13 cellular contexts compared by ENCODE assay signal in genomic region chr2:126399001-126399400, GRCh38.
DNase-seq lines count a peak whose midpoint lies in the region; ATAC-seq and TF ChIP-seq lines count a peak whose summit lies in the region.
"Had no signal": no experiment of that assay in that cellular context is flagged by ENCODE, and none has a peak within 500 bp of the region (broad histone marks: within the 10 kb centered on the region; RNA-seq: fewer than 3 reads in every experiment).

No MANE protein-coding gene starts in this region.

- H3K4me3 Mint-ChIP-seq in activated T-cell treated with anti-CD3 and anti-CD28 coated beads, Interleukin-2, amount 50 U/mL, for 4 hours, result no peak overlapping the region
- H3K4me3 Mint-ChIP-seq in stimulated activated naive B cell treated with anti-CD40 and anti-IgM and Interleukin-4, amounts not matched to agents 10 μg/mL and 1 μg/mL and 100 μg/mL, for 72 hours, result no peak overlapping the region
- H3K4me3 Mint-ChIP-seq in glutamatergic neuron (ENCODE audit: unreplicated experiment), result no peak overlapping the region
- H3K4me3 Mint-ChIP-seq: activated T-helper 17 cell treated with anti-CD3 and anti-CD28 coated beads, Interleukin-2, amount 50 U/mL, for 72 hours had no signal

- no peak overlapping the region for H3K27ac ChIP-seq in hepatocyte
- H3K27ac ChIP-seq: foreskin keratinocyte, stomach had no signal

- no peaks in the 10 kb centered on the region for H3K36me3 Mint-ChIP-seq in activated T-cell treated with anti-CD3 and anti-CD28 coated beads, Interleukin-2, amount 50 U/mL, for 4 hours (ENCODE audit: insufficient read depth)
- H3K36me3 Mint-ChIP-seq in stimulated activated naive B cell treated with anti-CD40 and anti-IgM and Interleukin-4, amounts not matched to agents 10 μg/mL and 1 μg/mL and 100 μg/mL, for 72 hours, result no peaks in the 10 kb centered on the region
- no peaks in the 10 kb centered on the region for H3K36me3 Mint-ChIP-seq in glutamatergic neuron (ENCODE audit: unreplicated experiment)

- H3K79me2 ChIP-seq in hepatocyte, result no peaks in the 10 kb centered on the region

- H3K9me2 ChIP-seq in hepatocyte (replicated peaks; ENCODE audit: insufficient read depth), result no peaks in the 10 kb centered on the region

- in situ Hi-C loops in KBM-7 (cut with MboI; ENCODE audit: low pct_unique_long_range_greater_than_20kb, low sequenced_read_pairs), result no loop called here

- H3K4me1 ChIP-seq in hepatocyte (ENCODE audit: insufficient read depth), result no peaks in the 10 kb centered on the region
- H3K4me1 ChIP-seq: foreskin keratinocyte, stomach had no signal

- no peaks in the 10 kb centered on the region for H3K9me3 ChIP-seq in hepatocyte (ENCODE audit: low read depth)
- H3K9me3 ChIP-seq: stomach had no signal

- no peak for ATAC-seq in activated T-cell treated with anti-CD3 and anti-CD28 coated beads, Interleukin-2, amount 50 U/mL, for 4 hours
- ATAC-seq in stimulated activated naive B cell treated with anti-CD40 and anti-IgM and Interleukin-4, amounts not matched to agents 10 μg/mL and 1 μg/mL and 100 μg/mL, for 72 hours (replicated peaks), result peak; percentile 33 to 52
- ATAC-seq in HG03457 (IDR thresholded peaks at IDR 0.05; ENCODE audit: unreplicated experiment), result no peak
- ATAC-seq: activated T-helper 17 cell treated with anti-CD3 and anti-CD28 coated beads, Interleukin-2, amount 50 U/mL, for 72 hours; foreskin keratinocyte; left lobe of liver had no signal

- no peaks in the 10 kb centered on the region for H3K36me3 ChIP-seq in hepatocyte (replicated peaks; ENCODE audit: insufficient read depth, low read depth)
- H3K36me3 ChIP-seq: stomach had no signal

- no peaks in the 10 kb centered on the region for H4K20me1 ChIP-seq in hepatocyte (ENCODE audit: insufficient read depth, poor library complexity, severe bottlenecking)

- H2AFZ ChIP-seq in hepatocyte, result no peak overlapping the region

- H3K27me3 ChIP-seq in hepatocyte, result no peaks in the 10 kb centered on the region
- H3K27me3 ChIP-seq: foreskin keratinocyte, stomach had no signal

- DNase-seq in activated T-cell treated with anti-CD3 and anti-CD28 coated beads for 48 hours (ENCODE audit: low read depth) (peak; percentile 4), KBM-7 (peak; percentile 8), glutamatergic neuron (no peak), hepatocyte (ENCODE audit: low spot score) (no peak)
- no peak for DNase-seq in activated T-cell treated with anti-CD3 and anti-CD28 coated beads, Interleukin-2, amount 50 U/mL, for 4 hours
- DNase-seq in activated naive CD4-positive, alpha-beta T cell treated with anti-CD3 and anti-CD28 coated beads, Interleukin-2, amount 50 U/mL, for 16 hours, result peak; percentile 26
- no peak for DNase-seq in stimulated activated naive B cell treated with anti-CD40 and anti-IgM and Interleukin-4, amounts not matched to agents 10 μg/mL and 1 μg/mL and 100 μg/mL, for 72 hours
- DNase-seq: foreskin keratinocyte, NCI-H1092 treated with DMSO at 0.1 percent for 48 hours, stomach had no signal

- H3K4me3 ChIP-seq in hepatocyte, result no peak overlapping the region
- H3K4me3 ChIP-seq: stomach had no signal

- no peak overlapping the region for H3K4me2 ChIP-seq in hepatocyte

- TF ChIP-seq CTCF in glutamatergic neuron (IDR thresholded peaks at IDR 0.05; ENCODE audit: partially characterized antibody, unreplicated experiment) (no peak), hepatocyte (IDR thresholded peaks at IDR 0.05; ENCODE audit: poor library complexity) (no peak)

- 100% methylated on average over 2 of the region's 2 CpGs for WGBS in hepatocyte (ENCODE audit: low lambda C conversion rate, missing lambda C conversion rate)

- no peaks in the 10 kb centered on the region for H3K4me1 Mint-ChIP-seq in activated T-cell treated with anti-CD3 and anti-CD28 coated beads, Interleukin-2, amount 50 U/mL, for 4 hours (ENCODE audit: low read depth)
- peaks cover 0 to 2% of the 10 kb centered on the region in 2 donors for H3K4me1 Mint-ChIP-seq in stimulated activated naive B cell treated with anti-CD40 and anti-IgM and Interleukin-4, amounts not matched to agents 10 μg/mL and 1 μg/mL and 100 μg/mL, for 72 hours
- H3K4me1 Mint-ChIP-seq in glutamatergic neuron (ENCODE audit: low read depth, unreplicated experiment), result no peaks in the 10 kb centered on the region
- H3K4me1 Mint-ChIP-seq: activated T-helper 17 cell treated with anti-CD3 and anti-CD28 coated beads, Interleukin-2, amount 50 U/mL, for 72 hours had no signal

- no peak overlapping the region for H3K27ac Mint-ChIP-seq in stimulated activated naive B cell treated with anti-CD40 and anti-IgM and Interleukin-4, amounts not matched to agents 10 μg/mL and 1 μg/mL and 100 μg/mL, for 72 hours
- no peak overlapping the region for H3K27ac Mint-ChIP-seq in glutamatergic neuron (ENCODE audit: unreplicated experiment)
- H3K27ac Mint-ChIP-seq: activated T-helper 17 cell treated with anti-CD3 and anti-CD28 coated beads, Interleukin-2, amount 50 U/mL, for 72 hours had no signal

- H3K27me3 Mint-ChIP-seq in activated T-cell treated with anti-CD3 and anti-CD28 coated beads, Interleukin-2, amount 50 U/mL, for 4 hours (ENCODE audit: low read depth), result peaks cover 12% of the 10 kb centered on the region
- H3K27me3 Mint-ChIP-seq in stimulated activated naive B cell treated with anti-CD40 and anti-IgM and Interleukin-4, amounts not matched to agents 10 μg/mL and 1 μg/mL and 100 μg/mL, for 72 hours, result peaks cover 17 to 32% of the 10 kb centered on the region in 2 donors
- no peaks in the 10 kb centered on the region for H3K27me3 Mint-ChIP-seq in glutamatergic neuron (ENCODE audit: unreplicated experiment)

- H3K9me3 Mint-ChIP-seq in activated T-cell treated with anti-CD3 and anti-CD28 coated beads, Interleukin-2, amount 50 U/mL, for 4 hours, result no peaks in the 10 kb centered on the region
- peaks cover 0 to 1% of the 10 kb centered on the region in 2 donors for H3K9me3 Mint-ChIP-seq in stimulated activated naive B cell treated with anti-CD40 and anti-IgM and Interleukin-4, amounts not matched to agents 10 μg/mL and 1 μg/mL and 100 μg/mL, for 72 hours
- H3K9me3 Mint-ChIP-seq in glutamatergic neuron (ENCODE audit: unreplicated experiment), result no peaks in the 10 kb centered on the region
- H3K9me3 Mint-ChIP-seq: activated T-helper 17 cell treated with anti-CD3 and anti-CD28 coated beads, Interleukin-2, amount 50 U/mL, for 72 hours had no signal

Comparison
In these comparisons a context has a peak if more than half of its experiments do, and no peak if none do; other contexts are left out.
1. DNase-seq: peak in activated T-cell treated with anti-CD3 and anti-CD28 coated beads for 48 hours (single experiment), KBM-7 (single experiment) and activated naive CD4-positive, alpha-beta T cell treated with anti-CD3 and anti-CD28 coated beads, Interleukin-2, amount 50 U/mL, for 16 hours (single experiment); none in activated T-cell treated with anti-CD3 and anti-CD28 coated beads, Interleukin-2, amount 50 U/mL, for 4 hours (single experiment), stimulated activated naive B cell treated with anti-CD40 and anti-IgM and Interleukin-4, amounts not matched to agents 10 μg/mL and 1 μg/mL and 100 μg/mL, for 72 hours (single experiment), glutamatergic neuron (single experiment) and hepatocyte (single experiment).
2. ATAC-seq: peak in stimulated activated naive B cell treated with anti-CD40 and anti-IgM and Interleukin-4, amounts not matched to agents 10 μg/mL and 1 μg/mL and 100 μg/mL, for 72 hours (2 of 2); none in activated T-cell treated with anti-CD3 and anti-CD28 coated beads, Interleukin-2, amount 50 U/mL, for 4 hours (0 of 2) and HG03457 (single experiment).